Comparison of ENCODE assay signal across 11 cellular contexts in genomic region chr17:67200727-67201301, GRCh38. TPM values are rescaled to one million over a fixed set of nuclear protein-coding genes. Genes with fewer than 3 reads are reported as not detected.
DNase-seq lines count a peak whose midpoint lies in the region; ATAC-seq, FAIRE-seq and TF ChIP-seq lines count a peak whose summit lies in the region.
"Had no signal": no experiment of that assay in that cellular context is flagged by ENCODE, and none has a peak within 500 bp of the region (broad histone marks: within the 10 kb centered on the region; RNA-seq: fewer than 3 reads in every experiment).

No MANE protein-coding gene starts in this region.

- H4K20me1 ChIP-seq in PC-3 (ENCODE audit: low read length): no peaks in the 10 kb centered on the region

- H3K4me3 ChIP-seq in GM06990 (replicated peaks; ENCODE audit: low read depth, low read length) (no peak overlapping the region), PC-3 (ENCODE audit: low read length) (no peak overlapping the region), fibroblast of villous mesenchyme (ENCODE audit: low read depth, low read length) (no peak overlapping the region)
- H3K4me3 ChIP-seq: skin epidermis, thyroid gland had no signal

- no peaks in the 10 kb centered on the region for H3K9me3 ChIP-seq in PC-3 (ENCODE audit: low read length)
- H3K9me3 ChIP-seq: thyroid gland had no signal

- BruUV-seq in PC-3 (replicated peaks; lab: Mats Ljungman, UMichigan): no TSS peak

- no peak overlapping the region for H3K27ac ChIP-seq in 22Rv1
- no peak overlapping the region for H3K27ac ChIP-seq in PC-3 (ENCODE audit: low read length)
- H3K27ac ChIP-seq: skin epidermis, thyroid gland had no signal

- no peaks in the 10 kb centered on the region for H3K9me2 ChIP-seq in PC-3 (replicated peaks; ENCODE audit: low read length)

- no peaks in the 10 kb centered on the region for H3K79me2 ChIP-seq in PC-3 (ENCODE audit: low read length)

- no peaks in the 10 kb centered on the region for H3F3A ChIP-seq in PC-3 (ENCODE audit: low read length, unreplicated experiment)

- no peak overlapping the region for H2AFZ ChIP-seq in PC-3 (ENCODE audit: low read length)

- no peaks in the 10 kb centered on the region for H3K4me1 ChIP-seq in PC-3 (ENCODE audit: insufficient read depth, low read length)
- H3K4me1 ChIP-seq: thyroid gland had no signal

- intact Hi-C loops in PC-3 (cut with micrococcal nuclease): no loop called here

- peak; percentile 68 for TF ChIP-seq CTCF in 22Rv1 (IDR thresholded peaks at IDR 0.05)
- TF ChIP-seq CTCF in GM06990 (IDR thresholded peaks at IDR 0.05; ENCODE audit: insufficient read depth, low read length, poor library complexity, severe bottlenecking): peak; percentile 41
- peak; percentile 80 for TF ChIP-seq CTCF in PC-3 (conservative IDR thresholded peaks at IDR 0.05; ENCODE audit: low read depth, low read length)
- peak; percentile 60 for TF ChIP-seq CTCF in fibroblast of villous mesenchyme (IDR thresholded peaks at IDR 0.05; ENCODE audit: insufficient read depth, low read depth, low read length)

- FAIRE-seq in frontal cortex (lab: Jason Lieb, UNC): no peak

- CTCF ChIA-PET in PC-3 (lab: Charles Lee): interaction anchor here (0.6 kb wide), 1 partner anchor 92 kb away, joined by 16 read pairs; no protein-coding TSS in a partner anchor

- peak; percentile 82 for ATAC-seq in PC-3
- ATAC-seq in HG03571 (IDR thresholded peaks at IDR 0.05; ENCODE audit: unreplicated experiment): no peak

- no peak overlapping the region for H3K4me2 ChIP-seq in PC-3 (ENCODE audit: low read length)

- H3K9ac ChIP-seq in PC-3 (ENCODE audit: low read length): no peak overlapping the region

- POLR2A ChIA-PET in PC-3 (lab: Charles Lee; ENCODE audit: unreplicated experiment): no interaction called here

- H3K27me3 ChIP-seq in GM06990 (replicated peaks; ENCODE audit: control insufficient read depth, insufficient read depth, low read length) (no peaks in the 10 kb centered on the region), PC-3 (ENCODE audit: low read length) (no peaks in the 10 kb centered on the region)
- H3K27me3 ChIP-seq: thyroid gland had no signal

- DNase-seq in GM06990 (ENCODE audit: extremely low read depth, insufficient read length): peak; percentile 6
- DNase-seq in PC-3: peak; percentile 53
- no peak for DNase-seq in fibroblast of villous mesenchyme (ENCODE audit: low read depth)
- no peak for DNase-seq in frontal cortex (ENCODE audit: low spot score in 2 of 2)
- no peak for DNase-seq in NCI-H2196 (lab: John Stamatoyannopoulos, UW; ENCODE audit: unreplicated experiment)
- no peak for DNase-seq in islet precursor cell
- DNase-seq: activated T-cell treated with anti-CD3 and anti-CD28 coated beads, Interleukin-2, amount 50 U/mL, for 48 hours; thyroid gland had no signal

- H3K36me3 ChIP-seq in GM06990 (ENCODE audit: control insufficient read depth, insufficient read depth, low read length): peaks cover 10% of the 10 kb centered on the region
- peaks cover 33% of the 10 kb centered on the region; the same call in 1 of the 2 replicates for H3K36me3 ChIP-seq in PC-3 (ENCODE audit: low read depth, low read length)

RNA-seq across cellular contexts. Expression of gene HELZ, which starts 44.2 kb away (rescaled TPM):
- 22.6 and 31.3 TPM in 2 replicates for total RNA-seq in PC-3 (2014; rRNA removed)
- 53.1 and 89.8 TPM in 2 replicates for total RNA-seq in fibroblast of villous mesenchyme
- 37.1 TPM for total RNA-seq in frontal cortex

Comparison
In these comparisons a context has a peak if more than half of its experiments do, and no peak if none do; other contexts are left out.
1. DNase-seq: peak in GM06990 (single experiment) and PC-3 (single experiment); none in fibroblast of villous mesenchyme (single experiment), frontal cortex (0 of 2), NCI-H2196 (single experiment) and islet precursor cell (single experiment).
2. Peak in every context shown above with its lines, with median percentiles within 50 percentile points of each other: CTCF ChIP-seq.